22 cellular contexts compared by ENCODE assay signal in the genomic region with DNA sequence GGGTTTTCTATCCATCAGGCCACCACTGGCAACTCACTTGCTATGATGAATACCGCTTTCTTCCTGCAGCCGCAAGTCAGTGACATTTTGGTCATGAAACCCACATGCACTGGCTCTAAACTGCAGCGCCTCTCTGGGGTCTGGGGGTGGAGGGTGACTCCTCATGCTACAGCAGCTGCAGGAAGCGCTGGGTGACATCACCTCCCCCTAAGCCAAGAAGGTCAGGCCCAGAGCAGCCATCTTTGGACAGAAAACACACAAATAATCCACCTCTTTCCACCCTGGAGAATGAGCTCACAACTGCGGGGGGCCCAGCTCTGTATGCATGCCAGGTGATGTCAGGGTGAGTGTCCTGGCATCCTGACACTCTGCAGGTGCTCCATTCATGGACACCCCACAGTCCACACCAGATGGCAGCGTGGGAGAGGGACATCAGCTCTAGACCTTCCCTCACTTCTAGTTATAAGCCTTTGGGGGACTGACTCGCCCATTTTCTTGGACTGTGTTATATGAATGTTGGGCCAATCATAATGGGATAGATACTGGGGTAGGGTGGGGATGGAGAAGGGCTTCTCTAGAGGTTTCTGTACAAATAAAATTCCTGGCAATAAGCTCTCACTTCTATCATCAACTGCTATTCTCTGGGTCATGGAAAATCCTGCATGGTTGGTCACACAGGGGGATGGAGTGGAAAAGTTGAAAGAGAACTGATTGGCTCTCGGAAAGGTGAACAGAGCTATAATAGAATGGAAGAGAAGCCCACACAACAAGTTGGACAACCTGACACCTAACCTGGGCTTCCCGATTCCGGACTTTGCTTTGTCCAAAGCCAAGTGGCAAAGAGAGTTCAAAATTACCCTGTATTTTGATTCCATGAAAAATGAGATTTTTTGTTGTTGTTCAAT.
A peak's percentile ranks its signal among the peaks of the same experiment; 100 is the strongest.
DNase-seq lines count a peak whose midpoint lies in the region; ATAC-seq and TF ChIP-seq lines count a peak whose summit lies in the region.
"Had no signal": no experiment of that assay in that cellular context is flagged by ENCODE, and none has a peak within 500 bp of the region (broad histone marks: within the 10 kb centered on the region; RNA-seq: fewer than 3 reads in every experiment).

No MANE protein-coding gene starts in this region.

- no peak overlapping the region for H3K27ac Mint-ChIP-seq in stimulated activated naive CD8-positive, alpha-beta T cell treated with anti-CD3 and anti-CD28 coated beads, Interleukin-15, amount 100 ng/mL, for 72 hours
- H3K27ac Mint-ChIP-seq: B cell; dendritic cell treated with granulocyte-macrophage colony-stimulating factor and Interleukin-4, amounts not matched to agents 40 ng/mL and 50 ng/mL, for 4 days; T-helper 2 cell treated with Interferon-gamma antibody and Interleukin-4, amounts not matched to agents 5 μg/mL and 100 μg/mL, for 36 hours had no signal

- no peak for TF ChIP-seq POLR2A in GM18505 (IDR thresholded peaks at IDR 0.05; ENCODE audit: borderline replicate concordance, extremely low read depth, insufficient read depth, insufficient read length)

- H3K4me3 Mint-ChIP-seq in stimulated activated naive CD8-positive, alpha-beta T cell treated with anti-CD3 and anti-CD28 coated beads, Interleukin-15, amount 100 ng/mL, for 72 hours: no peak overlapping the region
- H3K4me3 Mint-ChIP-seq: B cell; dendritic cell treated with granulocyte-macrophage colony-stimulating factor and Interleukin-4, amounts not matched to agents 40 ng/mL and 50 ng/mL, for 4 days; T-helper 2 cell treated with Interferon-gamma antibody and Interleukin-4, amounts not matched to agents 5 μg/mL and 100 μg/mL, for 36 hours had no signal

- H3K4me1 Mint-ChIP-seq in stimulated activated naive CD8-positive, alpha-beta T cell treated with anti-CD3 and anti-CD28 coated beads, Interleukin-15, amount 100 ng/mL, for 72 hours: no peaks in the 10 kb centered on the region
- H3K4me1 Mint-ChIP-seq: B cell had no signal

- DNase-seq in stimulated activated naive CD8-positive, alpha-beta T cell treated with anti-CD3 and anti-CD28 coated beads, Interleukin-15, Interleukin-2, amounts not matched to agents 100 U/mL and 50 U/mL, for 24 hours: peak; percentile 4
- no peak for DNase-seq in stimulated activated naive CD8-positive, alpha-beta T cell treated with anti-CD3 and anti-CD28 coated beads, Interleukin-15, amount 100 ng/mL, for 72 hours
- DNase-seq in dermis microvascular lymphatic vessel endothelial cell (ENCODE audit: low read depth in 2 of 2): peak; percentile 20 to 86
- DNase-seq in myocyte (ENCODE audit: low read depth): peak; percentile 82
- DNase-seq in KBM-7: no peak
- DNase-seq in stimulated activated CD4-positive, alpha-beta T cell treated with anti-CD3 and anti-CD28 coated beads, Interleukin-4, amount 100 ng/mL, for 4 hours: no peak
- DNase-seq in NCI-H526 treated with DMSO at 0.1 percent for 48 hours (lab: John Stamatoyannopoulos, UW): no peak
- DNase-seq: activated CD4-positive, alpha-beta T cell treated with anti-CD3 and anti-CD28 coated beads, Interleukin-2, amount 50 U/mL, for 4 hours; activated effector memory CD4-positive, alpha-beta T cell treated with Interleukin-2 at 50 U/mL for 16 hours; Kasumi-1; NCI-H1105 treated with DMSO at 0.1 percent for 48 hours; NCI-H2081; NCI-H446 treated with DMSO at 0.1 percent for 48 hours; upper lobe of left lung; WERI-Rb-1 had no signal

- in situ Hi-C loops in KBM-7 (cut with MboI; ENCODE audit: low pct_unique_long_range_greater_than_20kb, low sequenced_read_pairs): no loop called here

- no peak for ATAC-seq in stimulated activated naive CD8-positive, alpha-beta T cell treated with anti-CD3 and anti-CD28 coated beads, Interleukin-15, Interleukin-2, amounts not matched to agents 100 U/mL and 50 U/mL, for 24 hours
- no peak for ATAC-seq in stimulated activated naive CD8-positive, alpha-beta T cell treated with anti-CD3 and anti-CD28 coated beads, Interleukin-15, amount 100 ng/mL, for 72 hours
- no peak for ATAC-seq in GM18505 (IDR thresholded peaks at IDR 0.05; ENCODE audit: unreplicated experiment)
- ATAC-seq: A549, GM12878, Panc1 had no signal

- peaks cover 0 to 6% of the 10 kb centered on the region in 2 donors for H3K9me3 Mint-ChIP-seq in stimulated activated naive CD8-positive, alpha-beta T cell treated with anti-CD3 and anti-CD28 coated beads, Interleukin-15, amount 100 ng/mL, for 72 hours
- H3K9me3 Mint-ChIP-seq: dendritic cell treated with granulocyte-macrophage colony-stimulating factor and Interleukin-4, amounts not matched to agents 40 ng/mL and 50 ng/mL, for 4 days had no signal

- H3K27me3 Mint-ChIP-seq in stimulated activated naive CD8-positive, alpha-beta T cell treated with anti-CD3 and anti-CD28 coated beads, Interleukin-15, amount 100 ng/mL, for 72 hours: peaks cover 8% of the 10 kb centered on the region

Comparison
In these comparisons a context has a peak if more than half of its experiments do, and no peak if none do; other contexts are left out.
1. DNase-seq: peak in stimulated activated naive CD8-positive, alpha-beta T cell treated with anti-CD3 and anti-CD28 coated beads, Interleukin-15, Interleukin-2, amounts not matched to agents 100 U/mL and 50 U/mL, for 24 hours (single experiment), dermis microvascular lymphatic vessel endothelial cell (2 of 2) and myocyte (single experiment); none in stimulated activated naive CD8-positive, alpha-beta T cell treated with anti-CD3 and anti-CD28 coated beads, Interleukin-15, amount 100 ng/mL, for 72 hours (0 of 2), KBM-7 (single experiment), stimulated activated CD4-positive, alpha-beta T cell treated with anti-CD3 and anti-CD28 coated beads, Interleukin-4, amount 100 ng/mL, for 4 hours (0 of 2) and NCI-H526 treated with DMSO at 0.1 percent for 48 hours (single experiment).